Comparison of ENCODE assay signal across 19 cellular contexts in the genomic region with DNA sequence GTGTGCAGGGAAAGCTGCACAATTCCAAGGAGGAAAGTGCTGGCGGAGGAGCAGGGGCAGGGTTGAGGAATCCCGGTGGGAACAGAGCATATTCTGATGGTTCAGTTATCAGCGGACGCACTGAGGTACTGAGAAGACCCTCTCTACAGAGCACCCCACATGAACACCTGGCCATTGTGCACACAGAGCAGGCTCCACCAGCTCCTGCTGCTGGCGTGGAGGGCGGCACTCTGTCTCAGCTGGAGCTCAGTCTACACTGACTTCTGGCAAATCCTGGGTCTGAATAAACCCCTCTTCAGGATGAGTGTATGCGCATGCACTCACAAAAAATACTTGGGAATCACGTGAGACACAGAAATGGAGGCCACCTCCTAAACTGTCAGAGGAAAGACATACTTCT.
"Had no signal": no experiment of that assay in that cellular context is flagged by ENCODE, and none has a peak within 500 bp of the region (broad histone marks: within the 10 kb centered on the region; RNA-seq: fewer than 3 reads in every experiment).

No MANE protein-coding gene starts in this region.

- H3K36me3 Mint-ChIP-seq: activated naive CD4-positive, alpha-beta T cell treated with anti-CD3 and anti-CD28 coated beads, Interleukin-2, amount 50 U/mL, for 72 hours; brain; naive thymus-derived CD8-positive, alpha-beta T cell had no signal

- H3K4me3 ChIP-seq: gastrocnemius medialis, lung, mucosa of descending colon, thoracic aorta had no signal

- H3K9me3 Mint-ChIP-seq: activated naive CD4-positive, alpha-beta T cell treated with anti-CD3 and anti-CD28 coated beads, Interleukin-2, amount 50 U/mL, for 72 hours; stimulated activated naive CD8-positive, alpha-beta T cell treated with anti-CD3 and anti-CD28 coated beads, Interleukin-15, amount 100 ng/mL, for 72 hours had no signal

- H3K27ac Mint-ChIP-seq: activated naive CD4-positive, alpha-beta T cell treated with anti-CD3 and anti-CD28 coated beads, Interleukin-2, amount 50 U/mL, for 72 hours; brain; naive thymus-derived CD8-positive, alpha-beta T cell; stimulated activated naive CD8-positive, alpha-beta T cell treated with anti-CD3 and anti-CD28 coated beads, Interleukin-15, amount 100 ng/mL, for 72 hours had no signal

- H3K36me3 ChIP-seq: gastrocnemius medialis, heart right ventricle, thoracic aorta had no signal

- H3K4me3 Mint-ChIP-seq: central memory CD8-positive, alpha-beta T cell; naive thymus-derived CD8-positive, alpha-beta T cell; stimulated activated naive CD8-positive, alpha-beta T cell treated with anti-CD3 and anti-CD28 coated beads, Interleukin-15, amount 100 ng/mL, for 72 hours had no signal

- ATAC-seq: activated naive CD4-positive, alpha-beta T cell treated with anti-CD3 and anti-CD28 coated beads, Interleukin-2, amount 50 U/mL, for 72 hours; gastrocnemius medialis; mucosa of descending colon; naive thymus-derived CD8-positive, alpha-beta T cell; stimulated activated naive CD8-positive, alpha-beta T cell treated with anti-CD3 and anti-CD28 coated beads, Interleukin-15, amount 100 ng/mL, for 72 hours had no signal

- DNase-seq: activated CD4-positive, CD25-positive, alpha-beta regulatory T cell; activated effector memory CD4-positive, alpha-beta T cell treated with Interleukin-2 at 50 U/mL for 16 hours; activated T-cell treated with anti-CD3 and anti-CD28 coated beads, Interleukin-2, amount 50 U/mL, for 1 hour; amniotic stem cell; effector memory CD4-positive, alpha-beta T cell; gastrocnemius medialis; heart right ventricle; kidney glomerular epithelial cell; mucosa of descending colon; naive thymus-derived CD8-positive, alpha-beta T cell; occipital lobe; stimulated activated CD4-positive, alpha-beta T cell treated with anti-CD3 and anti-CD28 coated beads, Interleukin-4, amount 100 ng/mL, for 4 hours; stimulated activated naive CD8-positive, alpha-beta T cell treated with anti-CD3 and anti-CD28 coated beads, Interleukin-15, amount 100 ng/mL, for 72 hours; T-helper 2 cell had no signal

- H3K27me3 Mint-ChIP-seq: central memory CD8-positive, alpha-beta T cell had no signal

- H3K27me3 ChIP-seq: gastrocnemius medialis had no signal

- H3K4me1 Mint-ChIP-seq: central memory CD8-positive, alpha-beta T cell; naive thymus-derived CD8-positive, alpha-beta T cell; stimulated activated naive CD8-positive, alpha-beta T cell treated with anti-CD3 and anti-CD28 coated beads, Interleukin-15, amount 100 ng/mL, for 72 hours had no signal
